In genomic region chr14:92524603-92525185, GRCh38 we compare ENCODE assay signal across 15 cellular contexts. TPM values are rescaled to one million over a fixed set of nuclear protein-coding genes. Genes with fewer than 3 reads are reported as not detected.
A peak's percentile ranks its signal among the peaks of the same experiment; 100 is the strongest.
DNase-seq lines count a peak whose midpoint lies in the region; ATAC-seq and TF ChIP-seq lines count a peak whose summit lies in the region.
"Had no signal": no experiment of that assay in that cellular context is flagged by ENCODE, and none has a peak within 500 bp of the region (broad histone marks: within the 10 kb centered on the region; RNA-seq: fewer than 3 reads in every experiment).

No MANE protein-coding gene starts in this region.

- H3K36me3 ChIP-seq in BLaER1 (no peaks in the 10 kb centered on the region), osteoblast (ENCODE audit: insufficient read depth, low read length) (no peaks in the 10 kb centered on the region)
- H3K36me3 ChIP-seq: heart right ventricle had no signal

- no peaks in the 10 kb centered on the region for H3K27me3 Mint-ChIP-seq in activated naive CD8-positive, alpha-beta T cell treated with anti-CD3 and anti-CD28 coated beads, Interleukin-2, amount 50 U/mL, for 24 hours

- no peak overlapping the region for H2AFZ ChIP-seq in osteoblast (ENCODE audit: low read length)

- H3K27ac ChIP-seq in BLaER1: peak overlapping the region; percentile 40; the same call in 1 of the 2 replicates
- H3K27ac ChIP-seq in HL-60 (replicated peaks): peak overlapping the region; percentile 71
- H3K27ac ChIP-seq in osteoblast (ENCODE audit: low read depth, low read length): no peak overlapping the region

- peak overlapping the region; percentile 63 for H3K4me2 ChIP-seq in BLaER1
- H3K4me2 ChIP-seq in osteoblast (ENCODE audit: insufficient read depth, low read length): no peak overlapping the region

- H3K4me3 ChIP-seq in BLaER1 (no peak overlapping the region), HL-60 (replicated peaks; ENCODE audit: insufficient read depth, low read length) (no peak overlapping the region), osteoblast (ENCODE audit: insufficient read depth, low read length) (no peak overlapping the region)
- H3K4me3 ChIP-seq: heart right ventricle had no signal

- H3K9ac ChIP-seq in BLaER1: no peak overlapping the region; the same call in 1 of the 2 replicates

- H3K27me3 ChIP-seq in BLaER1 (no peaks in the 10 kb centered on the region), HL-60 (ENCODE audit: insufficient read depth, poor library complexity, severe bottlenecking) (no peaks in the 10 kb centered on the region), osteoblast (ENCODE audit: insufficient read depth, low read length) (no peaks in the 10 kb centered on the region)
- H3K27me3 ChIP-seq: heart right ventricle had no signal

- peaks cover 75% of the 10 kb centered on the region for H3K79me2 ChIP-seq in osteoblast (ENCODE audit: insufficient read depth, low read length)

- no peak for TF ChIP-seq CTCF in HL-60 (IDR thresholded peaks at IDR 0.05; ENCODE audit: insufficient read depth, low read length)
- no peak for TF ChIP-seq CTCF in osteoblast (IDR thresholded peaks at IDR 0.05; ENCODE audit: extremely low read depth, low read depth, low read length)

- H3K4me1 ChIP-seq in BLaER1 (peaks cover 21% of the 10 kb centered on the region), osteoblast (ENCODE audit: insufficient read depth, low read length) (peaks cover 2% of the 10 kb centered on the region)

- peaks cover 10% of the 10 kb centered on the region for H3K9me3 Mint-ChIP-seq in activated naive CD8-positive, alpha-beta T cell treated with anti-CD3 and anti-CD28 coated beads, Interleukin-2, amount 50 U/mL, for 24 hours
- H3K9me3 Mint-ChIP-seq: neural crest cell had no signal

- H4K20me1 ChIP-seq in BLaER1 (peaks cover 19% of the 10 kb centered on the region), osteoblast (ENCODE audit: insufficient read depth, low read length) (peaks cover 61% of the 10 kb centered on the region)

- H3K27ac Mint-ChIP-seq in activated naive CD8-positive, alpha-beta T cell treated with anti-CD3 and anti-CD28 coated beads, Interleukin-2, amount 50 U/mL, for 24 hours: peak overlapping the region; percentile 15

- H3K4me3 Mint-ChIP-seq in activated naive CD8-positive, alpha-beta T cell treated with anti-CD3 and anti-CD28 coated beads, Interleukin-2, amount 50 U/mL, for 24 hours: no peak overlapping the region
- H3K4me3 Mint-ChIP-seq: neural crest cell had no signal

- peaks cover 77% of the 10 kb centered on the region for H3K4me1 Mint-ChIP-seq in activated naive CD8-positive, alpha-beta T cell treated with anti-CD3 and anti-CD28 coated beads, Interleukin-2, amount 50 U/mL, for 24 hours
- H3K4me1 Mint-ChIP-seq: neural crest cell had no signal

- DNase-seq in HL-60 (ENCODE audit: low read depth in 1 of 2, low spot score in 1 of 2): peak in 1 of 2 experiments; percentile 90
- DNase-seq in activated naive CD8-positive, alpha-beta T cell treated with anti-CD3 and anti-CD28 coated beads, Interleukin-2, amount 50 U/mL, for 24 hours: no peak
- DNase-seq in osteoblast (ENCODE audit: insufficient read length, low spot score, missing footprints): peak; percentile 48
- DNase-seq in DMS153 treated with DMSO at 0.1 percent for 48 hours (lab: John Stamatoyannopoulos, UW; ENCODE audit: unreplicated experiment): no peak
- DNase-seq: caudate nucleus, heart right ventricle, NCI-H2081 treated with DMSO at 0.1 percent for 48 hours, NCI-H526, SIG-M5 had no signal

- no peaks in the 10 kb centered on the region for H3K9me3 ChIP-seq in BLaER1
- no peaks in the 10 kb centered on the region for H3K9me3 ChIP-seq in osteoblast (ENCODE audit: low read depth, low read length)
- H3K9me3 ChIP-seq: heart right ventricle had no signal

- peaks cover 28% of the 10 kb centered on the region for H3K36me3 Mint-ChIP-seq in activated naive CD8-positive, alpha-beta T cell treated with anti-CD3 and anti-CD28 coated beads, Interleukin-2, amount 50 U/mL, for 24 hours (ENCODE audit: low read depth)

- peak; percentile 21 for ATAC-seq in activated naive CD8-positive, alpha-beta T cell treated with anti-CD3 and anti-CD28 coated beads, Interleukin-2, amount 50 U/mL, for 24 hours
- no peak for ATAC-seq in HG02610 (IDR thresholded peaks at IDR 0.05; ENCODE audit: unreplicated experiment)
- ATAC-seq in HG02798 (IDR thresholded peaks at IDR 0.05; ENCODE audit: poor library complexity, unreplicated experiment): no peak
- ATAC-seq in GM18868 (IDR thresholded peaks at IDR 0.05; ENCODE audit: unreplicated experiment): no peak
- ATAC-seq: activated CD4-positive, CD25-positive, alpha-beta regulatory T cell treated with anti-CD3 and anti-CD28 coated beads, Interleukin-2, amount 50 U/mL, for 24 hours had no signal

RNA-seq across cellular contexts. Expression of gene RIN3, which starts 11.1 kb away (rescaled TPM):
- total RNA-seq in osteoblast: 7.6 and 10.3 TPM in 2 replicates
